ENCODE assay signal across 11 cellular contexts in the genomic region with DNA sequence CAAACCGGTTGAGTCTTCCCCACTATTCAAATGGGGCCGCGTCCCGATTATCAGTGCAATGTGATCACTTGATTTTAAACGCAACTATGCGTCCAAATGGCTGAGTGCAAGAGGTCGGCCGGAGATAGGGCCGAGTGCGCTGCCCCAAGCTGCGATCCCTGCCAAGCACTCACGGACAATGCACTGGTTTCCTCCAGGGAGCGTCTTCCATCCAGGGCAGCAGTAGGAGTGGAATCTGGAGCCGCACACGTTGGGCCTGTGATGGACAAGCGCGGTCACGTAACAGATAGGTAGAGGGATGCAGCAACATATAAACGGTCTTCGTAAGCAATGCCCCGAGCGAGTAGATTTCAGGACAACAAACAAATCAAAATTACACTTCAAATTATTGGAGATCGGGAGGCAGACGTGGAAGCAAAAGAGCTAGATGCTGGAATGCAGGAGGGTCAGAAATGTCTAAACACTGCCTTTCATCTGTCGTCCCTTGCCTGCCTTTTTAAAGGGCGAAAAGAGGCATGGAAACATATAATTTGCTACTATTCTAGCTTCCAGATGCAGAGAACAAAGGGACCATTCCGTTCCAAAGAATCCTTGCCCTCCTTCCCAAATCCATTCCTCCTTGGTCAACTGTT. TPM values are rescaled to one million over a fixed set of nuclear protein-coding genes. Genes with fewer than 3 reads are reported as not detected.
DNase-seq lines count a peak whose midpoint lies in the region; ATAC-seq and TF ChIP-seq lines count a peak whose summit lies in the region.
"Had no signal": no experiment of that assay in that cellular context is flagged by ENCODE, and none has a peak within 500 bp of the region (broad histone marks: within the 10 kb centered on the region; RNA-seq: fewer than 3 reads in every experiment).

No MANE protein-coding gene starts in this region.

- H3K36me3 Mint-ChIP-seq in CD14-positive monocyte (peaks cover 16 to 25% of the 10 kb centered on the region in 2 donors), neural crest cell (ENCODE audit: low read depth) (peaks cover under 1% of the 10 kb centered on the region)
- H3K36me3 Mint-ChIP-seq in natural killer cell treated with Interleukin-12 subunit alpha and Interleukin-12 subunit beta and Interleukin-15 and Interleukin-18, amount 100 ng/mL, for 72 hours = no peaks in the 10 kb centered on the region
- no peaks in the 10 kb centered on the region for H3K36me3 Mint-ChIP-seq in CD8-positive, alpha-beta T cell
- H3K36me3 Mint-ChIP-seq: activated naive CD8-positive, alpha-beta T cell treated with anti-CD3 and anti-CD28 coated beads, Interleukin-2, amount 10 ng/mL, durations not matched to agents 7 days and 5 days; CD8-positive, alpha-beta memory T cell had no signal

- no peak overlapping the region for H3K27ac ChIP-seq in SJCRH30
- no peak overlapping the region for H3K27ac ChIP-seq in CD8-positive, alpha-beta T cell (ENCODE audit: low read depth, low read length)

- no peaks in the 10 kb centered on the region for H3K9me3 ChIP-seq in SJCRH30 (replicated peaks)
- H3K9me3 ChIP-seq in CD8-positive, alpha-beta T cell (ENCODE audit: low read length) = no peaks in the 10 kb centered on the region

- H3K27me3 Mint-ChIP-seq in CD14-positive monocyte (ENCODE audit: low read depth in 3 of 3) (peaks cover 13 to 42% (median 16%) of the 10 kb centered on the region in 3 donors), neural crest cell (ENCODE audit: low read depth) (peaks cover 8% of the 10 kb centered on the region)
- peaks cover 13 to 16% of the 10 kb centered on the region in 2 donors for H3K27me3 Mint-ChIP-seq in natural killer cell treated with Interleukin-12 subunit alpha and Interleukin-12 subunit beta and Interleukin-15 and Interleukin-18, amount 100 ng/mL, for 72 hours
- H3K27me3 Mint-ChIP-seq in CD8-positive, alpha-beta T cell (ENCODE audit: low read depth) = peaks cover 30% of the 10 kb centered on the region

- H3K36me3 ChIP-seq in SJCRH30 = peaks cover 3% of the 10 kb centered on the region; the same call in 1 of the 2 replicates
- H3K36me3 ChIP-seq in CD8-positive, alpha-beta T cell (ENCODE audit: insufficient read depth, low read length) = no peaks in the 10 kb centered on the region

- H3K27ac Mint-ChIP-seq in CD14-positive monocyte (peak overlapping the region in 1 of 7 donors; percentile 25), neural crest cell (ENCODE audit: unreplicated experiment) (peak overlapping the region; percentile 57)
- no peak overlapping the region for H3K27ac Mint-ChIP-seq in natural killer cell treated with Interleukin-12 subunit alpha and Interleukin-12 subunit beta and Interleukin-15 and Interleukin-18, amount 100 ng/mL, for 72 hours
- H3K27ac Mint-ChIP-seq in CD8-positive, alpha-beta T cell = no peak overlapping the region
- H3K27ac Mint-ChIP-seq: activated CD4-positive, alpha-beta T cell treated with anti-CD3 and anti-CD28 coated beads, Interleukin-2, amount 10 ng/mL, durations not matched to agents 7 days and 5 days; activated naive CD8-positive, alpha-beta T cell treated with anti-CD3 and anti-CD28 coated beads, Interleukin-2, amount 10 ng/mL, durations not matched to agents 7 days and 5 days; CD8-positive, alpha-beta memory T cell had no signal

- peaks cover 0 to 11% (median 0%) of the 10 kb centered on the region in 7 donors for H3K9me3 Mint-ChIP-seq in CD14-positive monocyte
- H3K9me3 Mint-ChIP-seq in neural crest cell = no peaks in the 10 kb centered on the region
- H3K9me3 Mint-ChIP-seq in natural killer cell treated with Interleukin-12 subunit alpha and Interleukin-12 subunit beta and Interleukin-15 and Interleukin-18, amount 100 ng/mL, for 72 hours = no peaks in the 10 kb centered on the region
- no peaks in the 10 kb centered on the region for H3K9me3 Mint-ChIP-seq in CD8-positive, alpha-beta T cell
- H3K9me3 Mint-ChIP-seq: activated CD4-positive, alpha-beta T cell treated with anti-CD3 and anti-CD28 coated beads, Interleukin-2, amount 10 ng/mL, durations not matched to agents 7 days and 5 days had no signal

- TF ChIP-seq CTCF in CD14-positive monocyte (IDR thresholded peaks at IDR 0.05) (no peak), fibroblast of pulmonary artery (IDR thresholded peaks at IDR 0.05; ENCODE audit: low read length, missing control alignments) (no peak), neural crest cell (conservative IDR thresholded peaks at IDR 0.05) (no peak)
- no peak for TF ChIP-seq CTCF in CD8-positive, alpha-beta T cell (IDR thresholded peaks at IDR 0.05)

- no peak for ATAC-seq in GM21825 (IDR thresholded peaks at IDR 0.05; ENCODE audit: unreplicated experiment)
- ATAC-seq in HG03354 (IDR thresholded peaks at IDR 0.05; ENCODE audit: poor library complexity, severe bottlenecking, unreplicated experiment) = no peak
- ATAC-seq in natural killer cell treated with Interleukin-12 subunit alpha and Interleukin-12 subunit beta and Interleukin-15 and Interleukin-18, amount 100 ng/mL, for 72 hours = no peak
- no peak for ATAC-seq in CD8-positive, alpha-beta T cell

- H3K4me3 Mint-ChIP-seq in CD14-positive monocyte (peak overlapping the region; percentile 94 to 96), neural crest cell (peak overlapping the region; percentile 93)
- H3K4me3 Mint-ChIP-seq in natural killer cell treated with Interleukin-12 subunit alpha and Interleukin-12 subunit beta and Interleukin-15 and Interleukin-18, amount 100 ng/mL, for 72 hours = no peak overlapping the region
- no peak overlapping the region for H3K4me3 Mint-ChIP-seq in CD8-positive, alpha-beta T cell
- H3K4me3 Mint-ChIP-seq: activated CD4-positive, alpha-beta T cell treated with anti-CD3 and anti-CD28 coated beads, Interleukin-2, amount 10 ng/mL, durations not matched to agents 7 days and 5 days; activated naive CD8-positive, alpha-beta T cell treated with anti-CD3 and anti-CD28 coated beads, Interleukin-2, amount 10 ng/mL, durations not matched to agents 7 days and 5 days; CD8-positive, alpha-beta memory T cell had no signal

- DNase-seq in CD14-positive monocyte (ENCODE audit: low spot score) = no peak
- peak in 1 of 2 experiments; percentile 3 for DNase-seq in SJCRH30
- peak; percentile 18 for DNase-seq in fibroblast of pulmonary artery (ENCODE audit: low read depth)
- peak; percentile 4 for DNase-seq in neural crest cell (ENCODE audit: low read depth, low spot score)
- no peak for DNase-seq in natural killer cell treated with Interleukin-12 subunit alpha and Interleukin-12 subunit beta and Interleukin-15 and Interleukin-18, amount 100 ng/mL, for 72 hours (ENCODE audit: low spot score)
- no peak for DNase-seq in CD8-positive, alpha-beta T cell
- DNase-seq: activated CD4-positive, alpha-beta T cell treated with anti-CD3 and anti-CD28 coated beads, Interleukin-2, amount 10 ng/mL, durations not matched to agents 7 days and 5 days; activated naive CD8-positive, alpha-beta T cell treated with anti-CD3 and anti-CD28 coated beads, Interleukin-2, amount 10 ng/mL, durations not matched to agents 7 days and 5 days; CD8-positive, alpha-beta memory T cell had no signal

- POLR2A ChIA-PET in CD8-positive, alpha-beta T cell (lab: Charles Lee) = no interaction called here

- intact Hi-C loops in CD14-positive monocyte (cut with micrococcal nuclease) = no loop called here
- intact Hi-C loops in CD8-positive, alpha-beta T cell (cut with DNase I, micrococcal nuclease) = no loop called here

- no peaks in the 10 kb centered on the region for H3K27me3 ChIP-seq in SJCRH30
- H3K27me3 ChIP-seq in CD8-positive, alpha-beta T cell (ENCODE audit: insufficient read depth, low read length) = peaks cover 17% of the 10 kb centered on the region

- H3K4me1 Mint-ChIP-seq in CD14-positive monocyte (peaks cover 24% of the 10 kb centered on the region), neural crest cell (peaks cover 25% of the 10 kb centered on the region)
- H3K4me1 Mint-ChIP-seq in natural killer cell treated with Interleukin-12 subunit alpha and Interleukin-12 subunit beta and Interleukin-15 and Interleukin-18, amount 100 ng/mL, for 72 hours (ENCODE audit: low read depth in 2 of 2) = no peaks in the 10 kb centered on the region
- no peaks in the 10 kb centered on the region for H3K4me1 Mint-ChIP-seq in CD8-positive, alpha-beta T cell (ENCODE audit: low read depth)
- H3K4me1 Mint-ChIP-seq: activated CD4-positive, alpha-beta T cell treated with anti-CD3 and anti-CD28 coated beads, Interleukin-2, amount 10 ng/mL, durations not matched to agents 7 days and 5 days; activated naive CD8-positive, alpha-beta T cell treated with anti-CD3 and anti-CD28 coated beads, Interleukin-2, amount 10 ng/mL, durations not matched to agents 7 days and 5 days; CD8-positive, alpha-beta memory T cell had no signal

- H3K4me1 ChIP-seq in SJCRH30 = peaks cover 3% of the 10 kb centered on the region; the same call in 1 of the 2 replicates
- no peaks in the 10 kb centered on the region for H3K4me1 ChIP-seq in CD8-positive, alpha-beta T cell (ENCODE audit: insufficient read depth, low read length)

- H3K4me3 ChIP-seq in SJCRH30 = peak overlapping the region; percentile 71
- H3K4me3 ChIP-seq in fibroblast of pulmonary artery (replicated peaks; ENCODE audit: low read depth, low read length) = peak overlapping the region; percentile 73
- no peak overlapping the region for H3K4me3 ChIP-seq in CD8-positive, alpha-beta T cell (ENCODE audit: low read depth, low read length)

- CTCF ChIA-PET in CD8-positive, alpha-beta T cell (lab: Charles Lee) = no interaction called here

RNA-seq across cellular contexts. Expression of a gene that starts 1.7 kb away (rescaled TPM):
- 1 to 10 TPM in 1 of 2 donors, under 1 TPM in 1; 0.85 to 4.2 TPM for polyA plus RNA-seq in CD14-positive monocyte
- 43.8 and 45.1 TPM in 2 replicates for total RNA-seq in SJCRH30 (2014; rRNA removed; shearing (Covaris generic))
- 58.3 and 59.7 TPM in 2 replicates for total RNA-seq in neural crest cell
- total RNA-seq in natural killer cell treated with Interleukin-12 subunit alpha and Interleukin-12 subunit beta and Interleukin-15 and Interleukin-18, amount 100 ng/mL, for 72 hours = not detected
- not detected for total RNA-seq in CD8-positive, alpha-beta T cell
- total RNA-seq: activated CD4-positive, alpha-beta T cell treated with anti-CD3 and anti-CD28 coated beads, Interleukin-2, amount 10 ng/mL, durations not matched to agents 7 days and 5 days had no signal
- polyA plus RNA-seq: CD8-positive, alpha-beta memory T cell had no signal

Comparison
In these comparisons a context has a peak if more than half of its experiments do, and no peak if none do; other contexts are left out.
1. DNase-seq: peak in fibroblast of pulmonary artery (single experiment) and neural crest cell (single experiment); none in CD14-positive monocyte (single experiment), natural killer cell treated with Interleukin-12 subunit alpha and Interleukin-12 subunit beta and Interleukin-15 and Interleukin-18, amount 100 ng/mL, for 72 hours (single experiment) and CD8-positive, alpha-beta T cell (0 of 7).
2. H3K4me3 Mint-ChIP-seq: peak in CD14-positive monocyte (2 of 2) and neural crest cell (single experiment); none in natural killer cell treated with Interleukin-12 subunit alpha and Interleukin-12 subunit beta and Interleukin-15 and Interleukin-18, amount 100 ng/mL, for 72 hours (single experiment) and CD8-positive, alpha-beta T cell (single experiment).
3. RNA of a gene that starts 1.7 kb away (total RNA-seq): 58.3 to 59.7 TPM in neural crest cell and 43.8 to 45.1 TPM in SJCRH30; not detected in natural killer cell treated with Interleukin-12 subunit alpha and Interleukin-12 subunit beta and Interleukin-15 and Interleukin-18, amount 100 ng/mL, for 72 hours and not detected in CD8-positive, alpha-beta T cell; every median in the first group is over 10 times any median in the second.